Comparison of ENCODE assay signal across 20 cellular contexts in the genomic region with DNA sequence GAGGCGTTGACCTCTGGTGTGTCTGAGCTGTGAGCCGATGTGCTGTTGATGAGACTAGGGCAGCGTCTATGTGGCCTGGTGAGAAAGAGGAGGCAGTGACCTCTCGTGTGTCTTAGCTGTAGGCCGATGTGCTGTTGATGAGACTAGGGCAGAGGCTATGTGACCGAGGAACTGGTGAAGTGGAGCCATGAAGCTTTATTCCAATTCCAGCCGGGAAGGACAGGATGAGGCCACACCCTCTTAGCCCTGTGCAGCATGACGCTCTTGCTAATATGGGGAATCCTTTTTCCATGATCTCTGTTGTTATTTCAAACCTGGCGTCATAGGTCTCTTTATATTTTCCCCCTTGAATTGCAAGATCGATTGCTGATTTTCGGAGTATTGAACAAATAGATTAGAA.
DNase-seq lines count a peak whose midpoint lies in the region; ATAC-seq, FAIRE-seq and TF ChIP-seq lines count a peak whose summit lies in the region.
"Had no signal": no experiment of that assay in that cellular context is flagged by ENCODE, and none has a peak within 500 bp of the region (broad histone marks: within the 10 kb centered on the region; RNA-seq: fewer than 3 reads in every experiment).

No MANE protein-coding gene starts in this region.

- H3K27me3 ChIP-seq in GM23338 (ENCODE audit: insufficient read depth), result no peaks in the 10 kb centered on the region
- no peaks in the 10 kb centered on the region for H3K27me3 ChIP-seq in right cardiac atrium (ENCODE audit: control insufficient read depth, insufficient read depth)
- no peaks in the 10 kb centered on the region for H3K27me3 ChIP-seq in pancreas

- peak; percentile 58 to 69; a peak in 5 of 6 replicates for ATAC-seq in A549
- no peak for ATAC-seq in GM23338
- no peak for ATAC-seq in WTC11
- ATAC-seq in right cardiac atrium, result peak; percentile 36 to 68
- no peak for ATAC-seq in pancreas
- no peak for ATAC-seq in GM21447 (IDR thresholded peaks at IDR 0.05; ENCODE audit: unreplicated experiment)
- ATAC-seq: HCT116 had no signal

- H3K27me3 Mint-ChIP-seq in GM23338 (ENCODE audit: insufficient read depth, low read depth, poor library complexity) (peaks cover 4% of the 10 kb centered on the region), WTC11 (ENCODE audit: low read depth) (no peaks in the 10 kb centered on the region)

- H3K27ac Mint-ChIP-seq in GM23338, result no peak overlapping the region
- H3K27ac Mint-ChIP-seq in WTC11, result peak overlapping the region; percentile 30; the same call in 1 of the 2 replicates

- H3K27ac ChIP-seq in A549, result no peak overlapping the region
- peak overlapping the region; percentile 74; the same call in 1 of the 2 replicates for H3K27ac ChIP-seq in GM23338 (ENCODE audit: low read depth)
- H3K27ac ChIP-seq in right cardiac atrium (ENCODE audit: low read length), result no peak overlapping the region
- no peak overlapping the region for H3K27ac ChIP-seq in pancreas
- H3K27ac ChIP-seq: C4-2B, PC-9, SK-N-MC had no signal

- FAIRE-seq in A549 (lab: Jason Lieb, UNC), result no peak
- no peak for FAIRE-seq in pancreas (lab: Jason Lieb, UNC)
- FAIRE-seq in GM19239 (lab: Jason Lieb, UNC), result no peak

- no peaks in the 10 kb centered on the region for H3K79me2 ChIP-seq in GM23338 (replicated peaks; ENCODE audit: insufficient read depth)

- no peaks in the 10 kb centered on the region for H3F3A ChIP-seq in GM23338 (replicated peaks; ENCODE audit: low read depth)

- no peak overlapping the region for H3K4me3 ChIP-seq in A549
- no peak overlapping the region for H3K4me3 ChIP-seq in GM23338
- H3K4me3 ChIP-seq in right cardiac atrium (ENCODE audit: low read length), result no peak overlapping the region
- no peak overlapping the region for H3K4me3 ChIP-seq in pancreas
- H3K4me3 ChIP-seq: PC-9, SK-N-MC had no signal

- H3K36me3 Mint-ChIP-seq in GM23338 (ENCODE audit: low read depth) (peaks cover 5% of the 10 kb centered on the region), WTC11 (peaks cover 7% of the 10 kb centered on the region)

- no peak overlapping the region for H3K4me2 ChIP-seq in A549
- H3K4me2 ChIP-seq in GM23338, result no peak overlapping the region
- H3K4me2 ChIP-seq: PC-9 had no signal

- CTCF ChIA-PET in A549 (lab: Yijun Ruan, JAX), result interaction anchor here (1.0 to 1.4 kb wide), 2 partner anchors 17 to 75 kb away, joined by 3 to 4 read pairs; no protein-coding TSS in a partner anchor
- CTCF ChIA-PET in WTC11 (lab: Charles Lee), result interaction anchor here (0.6 to 1.1 kb wide), 6 partner anchors 9 to 242 kb away, joined by 3 to 7 read pairs (median 4); no protein-coding TSS in a partner anchor

- no peaks in the 10 kb centered on the region; the same call in 2 of the 3 replicates for H3K9me3 Mint-ChIP-seq in GM23338
- no peaks in the 10 kb centered on the region for H3K9me3 Mint-ChIP-seq in WTC11

- H3K4me1 Mint-ChIP-seq in GM23338 (peaks cover 3% of the 10 kb centered on the region), WTC11 (peaks cover 13% of the 10 kb centered on the region)

- TF ChIP-seq CTCF in A549 (IDR thresholded peaks at IDR 0.05) (no peak), GM23338 (conservative IDR thresholded peaks at IDR 0.05; ENCODE audit: low read depth in 2 of 2) (no peak), WTC11 (IDR thresholded peaks at IDR 0.05) (no peak), pancreas (IDR thresholded peaks at IDR 0.05) (no peak)

- no peaks in the 10 kb centered on the region for H4K20me1 ChIP-seq in GM23338 (replicated peaks; ENCODE audit: insufficient read depth)

- WGBS in A549 (ENCODE audit: missing lambda C conversion rate), result 58% methylated on average over 11 of the region's 11 CpGs
- 73% methylated on average over 11 of the region's 11 CpGs for WGBS in right cardiac atrium
- WGBS in pancreas, 2 donors, result 72 to 75% methylated on average over 11 of the region's 11 CpGs

- peaks cover 11% of the 10 kb centered on the region; the same call in 1 of the 2 replicates for H3K9me2 ChIP-seq in GM23338 (ENCODE audit: insufficient read depth)

- TF ChIP-seq RAD21 in A549 (conservative IDR thresholded peaks at IDR 0.05 in 1 of 2, IDR thresholded peaks at IDR 0.05 in 1 of 2), result no peak

- H3K36me3 ChIP-seq in GM23338 (ENCODE audit: insufficient read depth), result no peaks in the 10 kb centered on the region; the same call in 1 of the 2 replicates
- no peaks in the 10 kb centered on the region for H3K36me3 ChIP-seq in pancreas

- intact Hi-C loops in right cardiac atrium (cut with DNase I) (no loop called here), pancreas (cut with DNase I) (no loop called here)

- no peak for TF ChIP-seq EP300 in A549 (IDR thresholded peaks at IDR 0.05)

- no peak for DNase-seq in A549 (ENCODE audit: low read depth in 1 of 2, low spot score in 1 of 2)
- no peak for DNase-seq in GM23338 (ENCODE audit: low spot score)
- no peak for DNase-seq in WTC11 (ENCODE audit: low spot score)
- DNase-seq in right cardiac atrium, result no peak
- no peak for DNase-seq in pancreas
- DNase-seq in GM19239 (ENCODE audit: insufficient read length, low spot score), result no peak
- DNase-seq in AML-193 (lab: John Stamatoyannopoulos, UW), result no peak
- DNase-seq: ACHN, DMS79, KBM-7, NCI-H1105, NCI-H1694, NCI-H2227 treated with DMSO at 0.1 percent for 48 hours, NCI-H510A treated with DMSO at 0.1 percent for 48 hours, NCI-H774, PC-9 had no signal

- POLR2A ChIA-PET in A549 (lab: Yijun Ruan, JAX), result no interaction called here
- POLR2A ChIA-PET in WTC11 (lab: Charles Lee), result no interaction called here

- H3K4me1 ChIP-seq in A549, result no peaks in the 10 kb centered on the region
- peaks cover 15% of the 10 kb centered on the region; the same call in 1 of the 2 replicates for H3K4me1 ChIP-seq in GM23338 (ENCODE audit: insufficient read depth)
- H3K4me1 ChIP-seq in right cardiac atrium (ENCODE audit: control insufficient read depth, insufficient read depth, low read length), result no peaks in the 10 kb centered on the region
- no peaks in the 10 kb centered on the region for H3K4me1 ChIP-seq in pancreas

- no peaks in the 10 kb centered on the region for H3K9me3 ChIP-seq in A549
- no peaks in the 10 kb centered on the region for H3K9me3 ChIP-seq in right cardiac atrium (ENCODE audit: control insufficient read depth, low read length)
- H3K9me3 ChIP-seq in pancreas, result no peaks in the 10 kb centered on the region

- no peak for TF ChIP-seq POLR2A in A549 (IDR thresholded peaks at IDR 0.05; ENCODE audit: low read length)

- H3K4me3 Mint-ChIP-seq in GM23338 (no peak overlapping the region), WTC11 (no peak overlapping the region)

- no peak overlapping the region for H2AFZ ChIP-seq in GM23338
- H2AFZ ChIP-seq: PC-9 had no signal

TF ChIP-seq in A549, 52 proteins besides CTCF, POLR2A, EP300 and RAD21:
- TF ChIP-seq RCOR1 (IDR thresholded peaks at IDR 0.05; ENCODE audit: low read depth, low read length), result no peak
- no peak for TF ChIP-seq GATA3 (IDR thresholded peaks at IDR 0.05; ENCODE audit: borderline replicate concordance)
- TF ChIP-seq CEBPB (IDR thresholded peaks at IDR 0.05), result no peak
- no peak for TF ChIP-seq MYC (IDR thresholded peaks at IDR 0.05; ENCODE audit: borderline replicate concordance, low read length)
- TF ChIP-seq SMC3 (IDR thresholded peaks at IDR 0.05), result no peak
- no peak for TF ChIP-seq NPAS2 (CRISPR knock-in tag; IDR thresholded peaks at IDR 0.05; ENCODE audit: borderline replicate concordance)
- TF ChIP-seq TP53 (CRISPR knock-in tag; IDR thresholded peaks at IDR 0.05), result no peak
TF ChIP-seq in A549: peak in this region for 0.

TF ChIP-seq in GM23338, 12 proteins besides CTCF, POLR2A, EP300 and RAD21 (continues in another document):
- TF ChIP-seq EZH2phosphoT487 (IDR thresholded peaks at IDR 0.05; ENCODE audit: unreplicated experiment) (no peak), JUNB (IDR thresholded peaks at IDR 0.05; ENCODE audit: unreplicated experiment) (no peak)

TF ChIP-seq in WTC11, 78 proteins besides CTCF, POLR2A, EP300 and RAD21 (continues in another document):
- TF ChIP-seq ATF1 (CRISPR knock-in tag; IDR thresholded peaks at IDR 0.05) (no peak), GTF2I (CRISPR knock-in tag; conservative IDR thresholded peaks at IDR 0.05) (no peak), FOXP1 (CRISPR knock-in tag; IDR thresholded peaks at IDR 0.05; ENCODE audit: borderline replicate concordance) (no peak), FOXK1 (CRISPR knock-in tag; IDR thresholded peaks at IDR 0.05) (no peak), HMGA2 (CRISPR knock-in tag; IDR thresholded peaks at IDR 0.05) (no peak)
- TF ChIP-seq, protein P1, sequence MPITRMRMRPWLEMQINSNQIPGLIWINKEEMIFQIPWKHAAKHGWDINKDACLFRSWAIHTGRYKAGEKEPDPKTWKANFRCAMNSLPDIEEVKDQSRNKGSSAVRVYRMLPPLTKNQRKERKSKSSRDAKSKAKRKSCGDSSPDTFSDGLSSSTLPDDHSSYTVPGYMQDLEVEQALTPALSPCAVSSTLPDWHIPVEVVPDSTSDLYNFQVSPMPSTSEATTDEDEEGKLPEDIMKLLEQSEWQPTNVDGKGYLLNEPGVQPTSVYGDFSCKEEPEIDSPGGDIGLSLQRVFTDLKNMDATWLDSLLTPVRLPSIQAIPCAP (CRISPR knock-in tag; IDR thresholded peaks at IDR 0.05), result no peak
- TF ChIP-seq, protein P2, sequence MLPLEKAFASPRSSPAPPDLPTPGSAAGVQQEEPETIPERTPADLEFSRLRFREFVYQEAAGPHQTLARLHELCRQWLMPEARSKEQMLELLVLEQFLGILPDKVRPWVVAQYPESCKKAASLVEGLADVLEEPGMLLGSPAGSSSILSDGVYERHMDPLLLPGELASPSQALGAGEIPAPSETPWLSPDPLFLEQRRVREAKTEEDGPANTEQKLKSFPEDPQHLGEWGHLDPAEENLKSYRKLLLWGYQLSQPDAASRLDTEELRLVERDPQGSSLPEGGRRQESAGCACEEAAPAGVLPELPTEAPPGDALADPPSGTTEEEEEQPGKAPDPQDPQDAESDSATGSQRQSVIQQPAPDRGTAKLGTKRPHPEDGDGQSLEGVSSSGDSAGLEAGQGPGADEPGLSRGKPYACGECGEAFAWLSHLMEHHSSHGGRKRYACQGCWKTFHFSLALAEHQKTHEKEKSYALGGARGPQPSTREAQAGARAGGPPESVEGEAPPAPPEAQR (CRISPR knock-in tag; IDR thresholded peaks at IDR 0.05), result no peak

Comparison
In these comparisons a context has a peak if more than half of its experiments do, and no peak if none do; other contexts are left out.
1. ATAC-seq: peak in A549 (2 of 2) and right cardiac atrium (2 of 2); none in GM23338 (single experiment), WTC11 (single experiment), pancreas (0 of 4) and GM21447 (single experiment).